ENCODE assay signal across 21 cellular contexts in genomic region chr2:36819090-36819711, GRCh38.
A peak's percentile ranks its signal among the peaks of the same experiment; 100 is the strongest.
DNase-seq lines count a peak whose midpoint lies in the region; ATAC-seq, FAIRE-seq and TF ChIP-seq lines count a peak whose summit lies in the region.
"Had no signal": no experiment of that assay in that cellular context is flagged by ENCODE, and none has a peak within 500 bp of the region (broad histone marks: within the 10 kb centered on the region; RNA-seq: fewer than 3 reads in every experiment).

No MANE protein-coding gene starts in this region.

- 0% methylated on average over 4 of the region's 4 CpGs for WGBS in K562 (ENCODE audit: insufficient coverage, low coverage, missing lambda C conversion rate)

- H3K9ac ChIP-seq in K562 (ENCODE audit: insufficient read depth in 1 of 2, low read depth in 2 of 2, low read length in 2 of 2), result no peak overlapping the region

- H3K27ac ChIP-seq in K562 (ENCODE audit: extremely low read depth, low read depth, low read length) (no peak overlapping the region), A673 (ENCODE audit: low read depth, low read length, poor library complexity, severe bottlenecking) (no peak overlapping the region)

- no peak for TF ChIP-seq POLR2A in K562 (conservative IDR thresholded peaks at IDR 0.05)

- H3K4me3 ChIP-seq in K562 (no peak overlapping the region), mucosa of descending colon (no peak overlapping the region), A673 (ENCODE audit: low read depth, low read length, poor library complexity, severe bottlenecking) (no peak overlapping the region)

- TF ChIP-seq EP300 in K562 (IDR thresholded peaks at IDR 0.05; ENCODE audit: low read length), result no peak

- H3K9me1 ChIP-seq in K562 (ENCODE audit: control insufficient read depth, insufficient read depth, low read length), result no peaks in the 10 kb centered on the region

- peaks cover 6 to 27% of the 10 kb centered on the region in 2 experiments; a peak in 4 of 5 replicates for H3K27me3 ChIP-seq in K562 (ENCODE audit: control insufficient read depth in 2 of 2, insufficient read depth in 2 of 2, low read length in 2 of 2)
- H3K27me3 ChIP-seq in A673 (replicated peaks; ENCODE audit: insufficient read depth, low read depth, low read length, poor library complexity), result no peaks in the 10 kb centered on the region

- FAIRE-seq in K562 (lab: Jason Lieb, UNC), result no peak
- FAIRE-seq: G401.6, HTR-8/SVneo had no signal

- CTCF ChIA-PET in K562 (lab: Yijun Ruan, JAX; ENCODE audit: low intra/inter-chr PET ratio) (interaction anchor here (1.1 kb wide), 1 partner anchor 186 kb away, joined by 6 read pairs; no protein-coding TSS in a partner anchor), A673 (lab: Charles Lee) (no interaction called here)

- ATAC-seq in K562, result peak; percentile 62
- peak; percentile 51 for ATAC-seq in mucosa of descending colon
- no peak for ATAC-seq in HG03571 (IDR thresholded peaks at IDR 0.05; ENCODE audit: unreplicated experiment)
- ATAC-seq: activated CD8-positive, alpha-beta T cell treated with anti-CD3 and anti-CD28 coated beads, Interleukin-2, amount 10 ng/mL, durations not matched to agents 7 days and 5 days; natural killer cell had no signal

- TF ChIP-seq CTCF in K562 (IDR thresholded peaks at IDR 0.05 in 2 of 3, conservative IDR thresholded peaks at IDR 0.05 in 1 of 3; ENCODE audit: insufficient read depth in 2 of 3, low read depth in 1 of 3, low read length in 3 of 3) (peak in 2 of 3 experiments; percentile 21 to 31; a peak in 2 of 6 replicates), mucosa of descending colon (IDR thresholded peaks at IDR 0.05) (no peak), A673 (conservative IDR thresholded peaks at IDR 0.05; ENCODE audit: low read depth, low read length) (no peak)

- H3K4me2 ChIP-seq in K562 (ENCODE audit: insufficient read depth, low read length), result no peak overlapping the region

- H3K79me2 ChIP-seq in K562 (ENCODE audit: control insufficient read depth, insufficient read depth, low read length), result no peaks in the 10 kb centered on the region

- no TSS peak for BruUV-seq in K562 (replicated peaks; lab: Mats Ljungman, UMichigan)
- no TSS peak for BruUV-seq in A673 (replicated peaks; lab: Mats Ljungman, UMichigan)

- peak in 1 of 2 experiments; percentile 52; a peak in 2 of 4 replicates for TF ChIP-seq RAD21 in K562 (CRISPR knock-in tag; conservative IDR thresholded peaks at IDR 0.05 in 1 of 2, IDR thresholded peaks at IDR 0.05 in 1 of 2)

- peak; percentile 18 for DNase-seq in COLO668 (lab: John Stamatoyannopoulos, UW; ENCODE audit: unreplicated experiment)
- DNase-seq in HuH-7 (ENCODE audit: low spot score), result peak; percentile 23
- DNase-seq in K562 (ENCODE audit: extremely low read depth in 1 of 4, low spot score in 3 of 4), result peak in 1 of 4 experiments; percentile 24
- DNase-seq in mucosa of descending colon, result no peak
- no peak for DNase-seq in NCI-H446 treated with DMSO at 0.1 percent for 48 hours (lab: John Stamatoyannopoulos, UW)
- no peak for DNase-seq in A673 (ENCODE audit: low spot score)
- DNase-seq: activated CD4-positive, alpha-beta T cell treated with anti-CD3 and anti-CD28 coated beads for 1 hour; activated CD8-positive, alpha-beta T cell treated with anti-CD3 and anti-CD28 coated beads, Interleukin-2, amount 10 ng/mL, durations not matched to agents 7 days and 5 days; activated effector memory CD4-positive, alpha-beta T cell treated with anti-CD3 and anti-CD28 coated beads, Interleukin-2, amount 50 U/mL, for 16 hours; activated naive CD8-positive, alpha-beta T cell treated with anti-CD3 and anti-CD28 coated beads, Interleukin-2, amount 10 ng/mL, durations not matched to agents 7 days and 5 days; Karpas-422; mesendoderm; natural killer cell; NCI-H1048; NCI-H187; NCI-H69; substantia nigra; T-helper 9 cell had no signal

- H3K4me1 ChIP-seq in K562 (replicated peaks in 1 of 2; ENCODE audit: control insufficient read depth in 2 of 2, insufficient read depth in 2 of 2, low read length in 2 of 2) (no peaks in the 10 kb centered on the region), mucosa of descending colon (ENCODE audit: low read depth) (peaks cover 32% of the 10 kb centered on the region), A673 (ENCODE audit: insufficient read depth, low read length, poor library complexity, severe bottlenecking) (no peaks in the 10 kb centered on the region)

- in situ Hi-C loops in K562 (cut with MboI), result no loop called here

- no peak overlapping the region for H2AFZ ChIP-seq in K562 (ENCODE audit: low read depth, low read length)

- no peaks in the 10 kb centered on the region for H4K20me1 ChIP-seq in K562 (replicated peaks; ENCODE audit: control insufficient read depth, insufficient read depth, low read length)

- intact Hi-C loops in K562 (cut with micrococcal nuclease), result loop anchor here (1.0 to 10.0 kb wide), 2 partner anchors 96 to 186 kb away; no protein-coding TSS in a partner anchor
- intact Hi-C loops in mucosa of descending colon (cut with DNase I, micrococcal nuclease), result no loop called here
- intact Hi-C loops in A673 (cut with micrococcal nuclease; ENCODE audit: unreplicated experiment), result no loop called here

- POLR2A ChIA-PET in K562 (lab: Yijun Ruan, JAX) (interaction anchor here (0.6 to 0.8 kb wide), 2 partner anchors 8 to 148 kb away, joined by 3 read pairs; no protein-coding TSS in a partner anchor), A673 (lab: Charles Lee; ENCODE audit: low non-redundant PET) (no interaction called here)

- no peaks in the 10 kb centered on the region for H3K9me3 ChIP-seq in K562 (replicated peaks; ENCODE audit: control insufficient read depth, insufficient read depth, low read depth, low read length)
- no peaks in the 10 kb centered on the region for H3K9me3 ChIP-seq in mucosa of descending colon
- H3K9me3 ChIP-seq in A673 (ENCODE audit: low read depth, low read length, poor library complexity, severe bottlenecking), result no peaks in the 10 kb centered on the region

- H3K36me3 ChIP-seq in K562 (ENCODE audit: control insufficient read depth, insufficient read depth, low read length) (no peaks in the 10 kb centered on the region), mucosa of descending colon (ENCODE audit: low read depth) (no peaks in the 10 kb centered on the region), A673 (ENCODE audit: insufficient read depth, low read length, poor library complexity, severe bottlenecking) (no peaks in the 10 kb centered on the region)

TF ChIP-seq in K562, 482 proteins besides CTCF, POLR2A, EP300 and RAD21 (continues in another document):
- TF ChIP-seq NR1H2 (CRISPR knock-in tag; IDR thresholded peaks at IDR 0.05), result no peak
- TF ChIP-seq ZNF165 (CRISPR knock-in tag; IDR thresholded peaks at IDR 0.05; ENCODE audit: borderline replicate concordance), result no peak
- TF ChIP-seq ZNF41 (CRISPR knock-in tag; conservative IDR thresholded peaks at IDR 0.05), result no peak
- TF ChIP-seq, protein P1, sequence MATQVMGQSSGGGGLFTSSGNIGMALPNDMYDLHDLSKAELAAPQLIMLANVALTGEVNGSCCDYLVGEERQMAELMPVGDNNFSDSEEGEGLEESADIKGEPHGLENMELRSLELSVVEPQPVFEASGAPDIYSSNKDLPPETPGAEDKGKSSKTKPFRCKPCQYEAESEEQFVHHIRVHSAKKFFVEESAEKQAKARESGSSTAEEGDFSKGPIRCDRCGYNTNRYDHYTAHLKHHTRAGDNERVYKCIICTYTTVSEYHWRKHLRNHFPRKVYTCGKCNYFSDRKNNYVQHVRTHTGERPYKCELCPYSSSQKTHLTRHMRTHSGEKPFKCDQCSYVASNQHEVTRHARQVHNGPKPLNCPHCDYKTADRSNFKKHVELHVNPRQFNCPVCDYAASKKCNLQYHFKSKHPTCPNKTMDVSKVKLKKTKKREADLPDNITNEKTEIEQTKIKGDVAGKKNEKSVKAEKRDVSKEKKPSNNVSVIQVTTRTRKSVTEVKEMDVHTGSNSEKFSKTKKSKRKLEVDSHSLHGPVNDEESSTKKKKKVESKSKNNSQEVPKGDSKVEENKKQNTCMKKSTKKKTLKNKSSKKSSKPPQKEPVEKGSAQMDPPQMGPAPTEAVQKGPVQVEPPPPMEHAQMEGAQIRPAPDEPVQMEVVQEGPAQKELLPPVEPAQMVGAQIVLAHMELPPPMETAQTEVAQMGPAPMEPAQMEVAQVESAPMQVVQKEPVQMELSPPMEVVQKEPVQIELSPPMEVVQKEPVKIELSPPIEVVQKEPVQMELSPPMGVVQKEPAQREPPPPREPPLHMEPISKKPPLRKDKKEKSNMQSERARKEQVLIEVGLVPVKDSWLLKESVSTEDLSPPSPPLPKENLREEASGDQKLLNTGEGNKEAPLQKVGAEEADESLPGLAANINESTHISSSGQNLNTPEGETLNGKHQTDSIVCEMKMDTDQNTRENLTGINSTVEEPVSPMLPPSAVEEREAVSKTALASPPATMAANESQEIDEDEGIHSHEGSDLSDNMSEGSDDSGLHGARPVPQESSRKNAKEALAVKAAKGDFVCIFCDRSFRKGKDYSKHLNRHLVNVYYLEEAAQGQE (CRISPR knock-in tag; IDR thresholded peaks at IDR 0.05; ENCODE audit: low read depth), result no peak
- TF ChIP-seq, protein P2, sequence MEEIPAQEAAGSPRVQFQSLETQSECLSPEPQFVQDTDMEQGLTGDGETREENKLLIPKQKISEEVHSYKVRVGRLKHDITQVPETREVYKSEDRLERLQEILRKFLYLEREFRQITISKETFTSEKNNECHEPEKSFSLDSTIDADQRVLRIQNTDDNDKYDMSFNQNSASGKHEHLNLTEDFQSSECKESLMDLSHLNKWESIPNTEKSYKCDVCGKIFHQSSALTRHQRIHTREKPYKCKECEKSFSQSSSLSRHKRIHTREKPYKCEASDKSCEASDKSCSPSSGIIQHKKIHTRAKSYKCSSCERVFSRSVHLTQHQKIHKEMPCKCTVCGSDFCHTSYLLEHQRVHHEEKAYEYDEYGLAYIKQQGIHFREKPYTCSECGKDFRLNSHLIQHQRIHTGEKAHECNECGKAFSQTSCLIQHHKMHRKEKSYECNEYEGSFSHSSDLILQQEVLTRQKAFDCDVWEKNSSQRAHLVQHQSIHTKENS (CRISPR knock-in tag; IDR thresholded peaks at IDR 0.05), result no peak
- TF ChIP-seq HIVEP1 (CRISPR knock-in tag; IDR thresholded peaks at IDR 0.05), result no peak

Comparison
In these comparisons a context has a peak if more than half of its experiments do, and no peak if none do; other contexts are left out.
1. DNase-seq: peak in COLO668 (single experiment) and HuH-7 (single experiment); none in mucosa of descending colon (0 of 3), NCI-H446 treated with DMSO at 0.1 percent for 48 hours (single experiment) and A673 (single experiment).
2. CTCF ChIP-seq: peak in K562 (2 of 3); none in mucosa of descending colon (single experiment) and A673 (single experiment).